In genomic region chr12:61916856-61917255, GRCh38 we compare ENCODE assay signal across 31 cellular contexts.
"Had no signal": no experiment of that assay in that cellular context is flagged by ENCODE, and none has a peak within 500 bp of the region (broad histone marks: within the 10 kb centered on the region; RNA-seq: fewer than 3 reads in every experiment).

No MANE protein-coding gene starts in this region.

- FAIRE-seq: TTC549, urothelium cell line had no signal

- H3K36me3 Mint-ChIP-seq: activated naive CD8-positive, alpha-beta T cell treated with anti-CD3 and anti-CD28 coated beads for 36 hours; brain had no signal

- H3K27ac Mint-ChIP-seq: activated naive CD4-positive, alpha-beta T cell treated with anti-CD3 and anti-CD28 coated beads for 36 hours; activated naive CD8-positive, alpha-beta T cell treated with anti-CD3 and anti-CD28 coated beads for 36 hours; activated T-helper 1 cell treated with anti-CD3 and anti-CD28 coated beads, Interleukin-12 subunit alpha, Interleukin-12 subunit beta, Interleukin-2, Interleukin-4 antibody, amounts not matched to agents 30 ng/mL and 10 ng/mL and 1 ng/mL, durations not matched to agents 14 hours and 24 hours and 36 hours; effector memory CD8-positive, alpha-beta T cell; nephron progenitor cell had no signal

- H3K27me3 ChIP-seq: adrenal gland, left lung, neutrophil, right lobe of liver had no signal

- H3K27me3 Mint-ChIP-seq: effector memory CD8-positive, alpha-beta T cell had no signal

- H3K4me1 ChIP-seq: adrenal gland, left lung, lower lobe of right lung had no signal

- H3K4me3 Mint-ChIP-seq: activated naive CD4-positive, alpha-beta T cell treated with anti-CD3 and anti-CD28 coated beads for 36 hours; activated naive CD8-positive, alpha-beta T cell treated with anti-CD3 and anti-CD28 coated beads for 36 hours; activated T-helper 1 cell treated with anti-CD3 and anti-CD28 coated beads, Interleukin-12 subunit alpha, Interleukin-12 subunit beta, Interleukin-2, Interleukin-4 antibody, amounts not matched to agents 30 ng/mL and 10 ng/mL and 1 ng/mL, durations not matched to agents 14 hours and 24 hours and 36 hours; brain; effector memory CD8-positive, alpha-beta T cell; nephron progenitor cell had no signal

- H3K4me3 ChIP-seq: adrenal gland, left lung, lower lobe of right lung, right lobe of liver, thoracic aorta had no signal

- H3K27ac ChIP-seq: adrenal gland, left lung, lower lobe of right lung, neutrophil, right lobe of liver, thoracic aorta, VCaP had no signal

- H3K9me3 ChIP-seq: adrenal gland, left lung, lower lobe of right lung, neutrophil, right lobe of liver, thoracic aorta had no signal

- H3K36me3 ChIP-seq: adrenal gland, left lung, lower lobe of right lung, neutrophil, right lobe of liver, thoracic aorta had no signal

- DNase-seq: activated CD4-positive, alpha-beta T cell treated with anti-CD3 and anti-CD28 coated beads for 4 hours; activated CD4-positive, alpha-beta T cell treated with anti-CD3 and anti-CD28 coated beads, Interleukin-2, amount 50 U/mL, for 48 hours; activated CD8-positive, alpha-beta memory T cell treated with anti-CD3 and anti-CD28 coated beads for 24 hours; activated CD8-positive, alpha-beta memory T cell treated with anti-CD3 and anti-CD28 coated beads, Interleukin-2, amount 50 U/mL, for 4 hours; activated effector memory CD4-positive, alpha-beta T cell treated with anti-CD3 and anti-CD28 coated beads, Interleukin-2, amount 50 U/mL, for 16 hours; activated naive CD4-positive, alpha-beta T cell treated with anti-CD3 and anti-CD28 coated beads for 36 hours; activated naive CD8-positive, alpha-beta T cell treated with anti-CD3 and anti-CD28 coated beads for 36 hours; activated T-cell treated with anti-CD3 and anti-CD28 coated beads, Interleukin-2, amount 50 U/mL, for 1 hour; adrenal gland; aorta; caudate nucleus; cortex of kidney; effector memory CD8-positive, alpha-beta T cell; head of caudate nucleus; hypothalamus; kidney glomerular epithelial cell; left lung; lower lobe of right lung; nephron progenitor cell; right lobe of liver; stimulated activated CD4-positive, alpha-beta T cell treated with anti-CD3 and anti-CD28 coated beads, Interleukin-4, amount 100 ng/mL, for 1 hour; stimulated activated naive CD8-positive, alpha-beta T cell treated with anti-CD3 and anti-CD28 coated beads, Interleukin-15, Interleukin-2, amounts not matched to agents 100 U/mL and 50 U/mL, for 24 hours; T-helper 9 cell; trophoblast cell had no signal

- H3K4me1 Mint-ChIP-seq: activated naive CD8-positive, alpha-beta T cell treated with anti-CD3 and anti-CD28 coated beads for 36 hours; brain; nephron progenitor cell had no signal

- ATAC-seq: effector memory CD8-positive, alpha-beta T cell; left lung; lower lobe of right lung; right lobe of liver; stimulated activated naive CD8-positive, alpha-beta T cell treated with anti-CD3 and anti-CD28 coated beads, Interleukin-15, Interleukin-2, amounts not matched to agents 100 U/mL and 50 U/mL, for 24 hours had no signal
